Comparison of ENCODE assay signal across 1 cellular context in genomic region chr1:179550753-179551682, GRCh38.
TF ChIP-seq lines count a peak whose summit lies in the region.

No MANE protein-coding gene starts in this region.

TF ChIP-seq in GM23338, 12 proteins besides CTCF, POLR2A, EP300 and RAD21 (continued from another document):
- no peak for TF ChIP-seq EZH2 (IDR thresholded peaks at IDR 0.05; ENCODE audit: low read depth, unreplicated experiment)
- no peak for TF ChIP-seq NANOG (IDR thresholded peaks at IDR 0.05; ENCODE audit: borderline replicate concordance)
- TF ChIP-seq REST (IDR thresholded peaks at IDR 0.05; ENCODE audit: unreplicated experiment): no peak
- TF ChIP-seq CREB1 (CRISPR knock-in tag; IDR thresholded peaks at IDR 0.05; ENCODE audit: low read depth): no peak
- TF ChIP-seq ZNF331 (CRISPR knock-in tag; IDR thresholded peaks at IDR 0.05; ENCODE audit: low read depth): no peak
- TF ChIP-seq STAT1 (IDR thresholded peaks at IDR 0.05; ENCODE audit: unreplicated experiment): no peak
